Comparison of ENCODE assay signal across 8 cellular contexts in the genomic region with DNA sequence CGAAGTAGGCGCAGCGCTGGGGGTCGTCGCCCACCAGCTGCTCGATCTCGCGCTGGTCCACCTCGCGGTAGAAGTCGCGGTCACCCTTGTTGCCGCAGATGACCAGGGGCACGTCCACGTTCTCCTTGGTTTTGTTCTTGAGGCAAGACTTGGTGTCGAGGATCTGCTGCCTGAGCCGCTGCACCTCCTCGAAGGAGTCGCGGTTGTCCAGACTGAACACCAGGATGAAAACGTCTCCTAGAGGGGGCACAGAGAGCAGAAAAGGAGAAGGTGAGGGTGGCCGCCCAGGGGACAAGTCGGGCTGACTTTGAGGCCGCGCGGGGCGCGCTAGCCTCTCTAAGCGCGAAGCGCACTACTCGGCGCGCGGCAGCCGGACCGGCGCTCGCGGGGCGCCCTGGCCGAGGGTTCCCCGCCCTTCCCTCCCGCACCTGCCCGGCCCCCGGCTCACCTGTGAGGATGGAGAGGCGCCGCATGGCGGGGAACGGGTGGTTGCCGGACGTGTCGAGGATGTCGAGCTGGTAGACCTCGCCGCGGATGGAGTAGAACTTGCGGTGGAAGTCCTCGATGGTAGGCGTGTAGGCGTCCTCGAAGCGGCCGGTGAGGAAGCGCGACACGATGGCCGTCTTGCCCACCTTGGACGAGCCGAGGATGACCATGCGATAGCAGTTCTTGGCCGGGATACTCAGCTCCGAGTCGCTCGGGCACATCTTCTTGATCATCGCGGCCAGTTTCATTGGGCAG. TPM values are rescaled to one million over a fixed set of nuclear protein-coding genes. Genes with fewer than 3 reads are reported as not detected.
A peak's percentile ranks its signal among the peaks of the same experiment; 100 is the strongest.
DNase-seq lines count a peak whose midpoint lies in the region; ATAC-seq and TF ChIP-seq lines count a peak whose summit lies in the region.

No MANE protein-coding gene starts in this region.

- H3K9me2 ChIP-seq in neural cell (ENCODE audit: insufficient read depth, low read length) (no peaks in the 10 kb centered on the region), Karpas-422 (replicated peaks; ENCODE audit: insufficient read depth, low read length) (no peaks in the 10 kb centered on the region)

- H3K27ac ChIP-seq in neural cell (ENCODE audit: low read length), result peak overlapping the region; percentile 70
- no peak overlapping the region for H3K27ac ChIP-seq in Karpas-422 (ENCODE audit: low read length)

- peaks cover 24% of the 10 kb centered on the region for H3K36me3 Mint-ChIP-seq in activated CD8-positive, alpha-beta T cell treated with anti-CD3 and anti-CD28 coated beads, Interleukin-2, amount 10 ng/mL, durations not matched to agents 7 days and 5 days (ENCODE audit: low read depth)

- no peaks in the 10 kb centered on the region for H3K9me3 Mint-ChIP-seq in activated CD8-positive, alpha-beta T cell treated with anti-CD3 and anti-CD28 coated beads, Interleukin-2, amount 10 ng/mL, durations not matched to agents 7 days and 5 days (ENCODE audit: insufficient read depth)

- H3K79me2 ChIP-seq in neural cell (replicated peaks; ENCODE audit: insufficient read depth, low read length) (peaks cover 11% of the 10 kb centered on the region), Karpas-422 (ENCODE audit: low read length) (0 out of 2 replicates have a peak, but pooled peaks cover 6% of the 10 kb centered on the region)

- H3K36me3 ChIP-seq in neural cell (ENCODE audit: insufficient read depth, low read length), result no peaks in the 10 kb centered on the region
- H3K36me3 ChIP-seq in Karpas-422 (ENCODE audit: insufficient read depth, low read length), result no peaks in the 10 kb centered on the region

- ATAC-seq in activated CD8-positive, alpha-beta T cell treated with anti-CD3 and anti-CD28 coated beads, Interleukin-2, amount 10 ng/mL, durations not matched to agents 7 days and 5 days, result peak; percentile 12
- ATAC-seq in GM21515 (IDR thresholded peaks at IDR 0.05; ENCODE audit: unreplicated experiment) (no peak), GM18907 (IDR thresholded peaks at IDR 0.05; ENCODE audit: unreplicated experiment) (no peak)

- no peak for TF ChIP-seq RAD21 in neural cell (conservative IDR thresholded peaks at IDR 0.05)

- H3K4me2 ChIP-seq in neural cell (ENCODE audit: low read length) (peak overlapping the region; percentile 59), Karpas-422 (ENCODE audit: low read depth, low read length, poor library complexity, severe bottlenecking) (no peak overlapping the region)

- H3K4me1 ChIP-seq in Karpas-422 (ENCODE audit: low read length), result no peaks in the 10 kb centered on the region

- POLR2A ChIA-PET in activated CD8-positive, alpha-beta T cell treated with anti-CD3 and anti-CD28 coated beads, Interleukin-2, amount 10 ng/mL, durations not matched to agents 7 days and 5 days (lab: Charles Lee), result no interaction called here

- H3K9me3 ChIP-seq in neural cell (ENCODE audit: low read length), result no peaks in the 10 kb centered on the region
- H3K9me3 ChIP-seq in Karpas-422 (ENCODE audit: low read length), result no peaks in the 10 kb centered on the region

- peak overlapping the region; percentile 78 for H3K4me3 ChIP-seq in neural cell (ENCODE audit: low read length)
- no peak overlapping the region for H3K4me3 ChIP-seq in Karpas-422 (ENCODE audit: low read length)

- no peaks in the 10 kb centered on the region for H3F3A ChIP-seq in neural cell (ENCODE audit: insufficient read depth, low read length, poor library complexity, severe bottlenecking)

- peak; percentile 28 for DNase-seq in activated naive CD4-positive, alpha-beta T cell treated with Interleukin-2 at 50 U/mL for 16 hours
- no peak for DNase-seq in activated naive CD4-positive, alpha-beta T cell treated with anti-CD3 and anti-CD28 coated beads, Interleukin-2, amount 50 U/mL, for 16 hours
- DNase-seq in activated CD8-positive, alpha-beta T cell treated with anti-CD3 and anti-CD28 coated beads, Interleukin-2, amount 10 ng/mL, durations not matched to agents 7 days and 5 days, result peak; percentile 54
- DNase-seq in fibroblast of peridontal ligament (ENCODE audit: extremely low read depth) (peak; percentile 43), Karpas-422 (no peak)

- no peak overlapping the region for H2AFZ ChIP-seq in neural cell (ENCODE audit: low read depth, low read length)
- H2AFZ ChIP-seq in Karpas-422 (ENCODE audit: low read length), result no peak overlapping the region

- CTCF ChIA-PET in activated CD8-positive, alpha-beta T cell treated with anti-CD3 and anti-CD28 coated beads, Interleukin-2, amount 10 ng/mL, durations not matched to agents 7 days and 5 days (lab: Charles Lee), result interaction anchor here (0.6 to 3.9 kb wide), 25 partner anchors 9 to 543 kb away, joined by 3 to 81 read pairs (median 6); partner anchors contain the start of genes ATPAF2, GID4 and PEMT

- H3K27me3 Mint-ChIP-seq in activated CD8-positive, alpha-beta T cell treated with anti-CD3 and anti-CD28 coated beads, Interleukin-2, amount 10 ng/mL, durations not matched to agents 7 days and 5 days (ENCODE audit: low read depth), result peaks cover 19% of the 10 kb centered on the region

- H3K27ac Mint-ChIP-seq in activated CD8-positive, alpha-beta T cell treated with anti-CD3 and anti-CD28 coated beads, Interleukin-2, amount 10 ng/mL, durations not matched to agents 7 days and 5 days, result no peak overlapping the region

- peaks cover 18% of the 10 kb centered on the region for H3K4me1 Mint-ChIP-seq in activated CD8-positive, alpha-beta T cell treated with anti-CD3 and anti-CD28 coated beads, Interleukin-2, amount 10 ng/mL, durations not matched to agents 7 days and 5 days (ENCODE audit: low read depth)

- TF ChIP-seq CTCF in neural cell (IDR thresholded peaks at IDR 0.05; ENCODE audit: poor library complexity, severe bottlenecking), result no peak

- H3K4me3 Mint-ChIP-seq in activated CD8-positive, alpha-beta T cell treated with anti-CD3 and anti-CD28 coated beads, Interleukin-2, amount 10 ng/mL, durations not matched to agents 7 days and 5 days, result peak overlapping the region; percentile 69

- H3K9ac ChIP-seq in neural cell (ENCODE audit: low read length) (peak overlapping the region; percentile 75), Karpas-422 (ENCODE audit: low read length) (no peak overlapping the region)

- H4K20me1 ChIP-seq in neural cell (ENCODE audit: insufficient read depth) (no peaks in the 10 kb centered on the region), Karpas-422 (ENCODE audit: insufficient read depth, low read depth, low read length) (peaks cover 15% of the 10 kb centered on the region; the same call in 1 of the 2 replicates)

- H3K27me3 ChIP-seq in neural cell (ENCODE audit: insufficient read depth, low read depth, low read length) (peaks cover 19% of the 10 kb centered on the region), Karpas-422 (ENCODE audit: low read length) (no peaks in the 10 kb centered on the region)

- no peak for TF ChIP-seq EP300 in neural cell (conservative IDR thresholded peaks at IDR 0.05; ENCODE audit: poor library complexity, severe bottlenecking)

TF ChIP-seq in neural cell, 6 proteins besides CTCF, POLR2A, EP300 and RAD21:
- TF ChIP-seq SMC3 (conservative IDR thresholded peaks at IDR 0.05; ENCODE audit: poor library complexity), result peak; percentile 49
- TF ChIP-seq MXI1 (conservative IDR thresholded peaks at IDR 0.05; ENCODE audit: poor library complexity, severe bottlenecking), result no peak

RNA-seq across cellular contexts. Expression of gene RASD1, which starts 0.6 kb away (rescaled TPM):
- under 1 TPM; 0.39 to 0.58 TPM for total RNA-seq in activated CD8-positive, alpha-beta T cell treated with anti-CD3 and anti-CD28 coated beads, Interleukin-2, amount 10 ng/mL, durations not matched to agents 7 days and 5 days
- 57.7 and 57.9 TPM in 2 replicates for polyA plus RNA-seq in neural cell
- polyA minus RNA-seq in neural cell, result 78.2 and 78.3 TPM in 2 replicates
- not detected in 2 replicates for total RNA-seq in Karpas-422 (2014; rRNA removed; shearing (Covaris generic); ENCODE audit: low replicate concordance)

RNA-seq across cellular contexts. Expression of gene MED9, which starts 18.8 kb away (rescaled TPM):
- total RNA-seq in activated CD8-positive, alpha-beta T cell treated with anti-CD3 and anti-CD28 coated beads, Interleukin-2, amount 10 ng/mL, durations not matched to agents 7 days and 5 days, result 10 to 100 TPM; 14.9 to 15.0 TPM
- 25.1 and 30.6 TPM in 2 replicates for polyA plus RNA-seq in neural cell
- 29.1 and 30.9 TPM in 2 replicates for polyA minus RNA-seq in neural cell
- 8.8 and 17.6 TPM in 2 replicates for total RNA-seq in Karpas-422 (2014; rRNA removed; shearing (Covaris generic); ENCODE audit: low replicate concordance)

Comparison
In these comparisons a context has a peak if more than half of its experiments do, and no peak if none do; other contexts are left out.
1. DNase-seq: peak in activated naive CD4-positive, alpha-beta T cell treated with Interleukin-2 at 50 U/mL for 16 hours (single experiment), activated CD8-positive, alpha-beta T cell treated with anti-CD3 and anti-CD28 coated beads, Interleukin-2, amount 10 ng/mL, durations not matched to agents 7 days and 5 days (single experiment) and fibroblast of peridontal ligament (single experiment); none in activated naive CD4-positive, alpha-beta T cell treated with anti-CD3 and anti-CD28 coated beads, Interleukin-2, amount 50 U/mL, for 16 hours (single experiment) and Karpas-422 (single experiment).